In the genomic region with DNA sequence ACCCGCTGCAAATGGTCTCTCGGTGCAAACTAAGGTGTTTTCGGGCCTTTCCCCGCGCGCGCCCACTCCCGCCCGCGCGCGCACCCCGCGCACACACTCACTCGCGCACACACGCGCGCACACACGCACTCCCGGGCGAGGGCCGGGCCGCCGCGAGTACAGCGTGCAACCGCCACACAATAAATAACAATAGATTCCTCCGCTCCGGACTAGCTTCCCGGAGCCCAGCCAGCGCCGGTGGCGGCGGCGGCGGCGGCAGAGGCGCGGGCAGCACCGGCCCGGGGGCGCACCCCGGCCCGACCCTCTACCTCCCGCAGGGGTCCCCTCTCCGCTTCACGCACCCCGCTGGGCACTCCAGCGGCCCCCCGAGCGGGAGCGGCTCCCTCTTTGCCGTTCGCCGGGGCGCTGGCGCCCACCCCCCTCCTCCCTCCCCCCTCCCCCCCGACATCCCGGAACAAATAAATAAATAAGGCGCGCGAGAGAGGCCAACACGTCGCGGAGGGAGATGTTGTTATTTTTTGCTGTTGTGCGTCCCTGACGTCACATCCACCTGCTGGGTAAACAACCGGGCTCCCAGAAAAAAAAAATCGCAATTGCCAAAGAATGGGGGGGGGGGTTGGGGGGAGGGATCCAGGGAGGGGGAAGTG, we compare ENCODE assay signal across 8 cellular contexts. TPM values are rescaled to one million over a fixed set of nuclear protein-coding genes. Genes with fewer than 3 reads are reported as not detected.
DNase-seq lines count a peak whose midpoint lies in the region; ATAC-seq and TF ChIP-seq lines count a peak whose summit lies in the region.

A gene (minus strand): TSS at position 160 of the 647 bp plus-strand sequence. CDS start 385,347 bp downstream, outside the sequence.

- POLR2A ChIA-PET in HEK293T (lab: Yijun Ruan, JAX) = interaction anchor here (0.6 to 4.7 kb wide), 13 partner anchors 20 to 520 kb away, joined by 3 to 21 read pairs (median 3); no protein-coding TSS in a partner anchor

- ATAC-seq in left lobe of liver (peak; percentile 80), GM21717 (IDR thresholded peaks at IDR 0.05; ENCODE audit: unreplicated experiment) (no peak)

- peak; percentile 24 for DNase-seq in COLO829 (ENCODE audit: low spot score)
- DNase-seq in HEK293T (ENCODE audit: extremely low spot score) = peak; percentile 58
- DNase-seq in NCI-H524 treated with DMSO at 0.1 percent for 48 hours (lab: John Stamatoyannopoulos, UW) = peak; percentile 43
- peak; percentile 47 to 52 for DNase-seq in activated CD4-positive, alpha-beta T cell treated with anti-CD3 and anti-CD28 coated beads, Interleukin-2, amount 50 U/mL, for 24 hours (ENCODE audit: low read depth in 1 of 2, low spot score in 1 of 2)
- peak; percentile 90 for DNase-seq in dermis blood vessel endothelial cell
- peak; percentile 86 for DNase-seq in left lobe of liver (ENCODE audit: low spot score)
- peak in 3 of 4 experiments; percentile 36 to 52 (median 44) for DNase-seq in stimulated activated CD4-positive, alpha-beta T cell treated with anti-CD3 and anti-CD28 coated beads, Interleukin-1b, Interleukin-23, amount 100 ng/mL, for 24 hours (ENCODE audit: low read depth in 4 of 4, low spot score in 1 of 4)

- CTCF ChIA-PET in HEK293T (lab: Yijun Ruan, JAX) = no interaction called here

TF ChIP-seq in HEK293T, 16 proteins besides CTCF, POLR2A, EP300 and RAD21:
- peak; percentile 57; the same call in 1 of the 2 replicates for TF ChIP-seq LEF1 (IDR thresholded peaks at IDR 0.05; ENCODE audit: borderline replicate concordance)
- TF ChIP-seq FOXM1 (IDR thresholded peaks at IDR 0.05; ENCODE audit: borderline replicate concordance) = 0 out of 2 replicates have a peak, but pooled peaks have one; percentile 8
- TF ChIP-seq FOXA1 (IDR thresholded peaks at IDR 0.05) = no peak
- TF ChIP-seq TARDBP (IDR thresholded peaks at IDR 0.05) = peak; percentile 72

RNA-seq across cellular contexts. Expression of the gene that starts here (rescaled TPM):
- total RNA-seq in dermis blood vessel endothelial cell (70.8 and 72.3 TPM in 2 replicates), left lobe of liver (26.1 TPM)

Comparison
In these comparisons a context has a peak if more than half of its experiments do, and no peak if none do; other contexts are left out.
1. DNase-seq: peak in every context shown above with its lines; median percentile 90 in dermis blood vessel endothelial cell; 86 in left lobe of liver; 58 in HEK293T; 50 in activated CD4-positive, alpha-beta T cell treated with anti-CD3 and anti-CD28 coated beads, Interleukin-2, amount 50 U/mL, for 24 hours; 44 in stimulated activated CD4-positive, alpha-beta T cell treated with anti-CD3 and anti-CD28 coated beads, Interleukin-1b, Interleukin-23, amount 100 ng/mL, for 24 hours; 43 in NCI-H524 treated with DMSO at 0.1 percent for 48 hours; 24 in COLO829.